Comparison of ENCODE assay signal across 22 cellular contexts in genomic region chr9:82369251-82369945, GRCh38.
"Had no signal": no experiment of that assay in that cellular context is flagged by ENCODE, and none has a peak within 500 bp of the region (broad histone marks: within the 10 kb centered on the region; RNA-seq: fewer than 3 reads in every experiment).

No MANE protein-coding gene starts in this region.

- H3K9me3 ChIP-seq: testis, tibial artery had no signal

- ATAC-seq: esophagus mucosa; foreskin keratinocyte; heart right ventricle; naive thymus-derived CD4-positive, alpha-beta T cell; sciatic nerve; stimulated activated effector memory CD8-positive, alpha-beta T cell treated with anti-CD3 and anti-CD28 coated beads, Interleukin-12 subunit alpha, Interleukin-12 subunit beta, amount 100 ng/mL, for 72 hours; stimulated activated naive CD8-positive, alpha-beta T cell treated with anti-CD3 and anti-CD28 coated beads, Interleukin-15, Interleukin-2, amounts not matched to agents 100 U/mL and 50 U/mL, for 24 hours had no signal

- H3K27me3 ChIP-seq: dorsolateral prefrontal cortex, foreskin keratinocyte, neural progenitor cell, testis, tibial artery had no signal

- H3K4me3 ChIP-seq: dorsolateral prefrontal cortex, heart right ventricle, neural progenitor cell, testis, tibial artery had no signal

- H3K36me3 ChIP-seq: heart right ventricle, neural progenitor cell, tibial artery had no signal

- DNase-seq: dorsolateral prefrontal cortex; effector CD4-positive, alpha-beta T cell; foreskin keratinocyte; glutamatergic neuron; heart right ventricle; hypothalamus; immature natural killer cell; islet precursor cell; kidney glomerular epithelial cell; mesenchymal stem cell; naive thymus-derived CD4-positive, alpha-beta T cell; stimulated activated CD4-positive, alpha-beta T cell treated with anti-CD3 and anti-CD28 coated beads, Interleukin-2, amount 100 ng/mL, for 24 hours; stimulated activated CD4-positive, alpha-beta T cell treated with anti-CD3 and anti-CD28 coated beads, Interleukin-4, amount 100 ng/mL, for 24 hours; stimulated activated naive CD8-positive, alpha-beta T cell treated with anti-CD3 and anti-CD28 coated beads, Interleukin-15, Interleukin-2, amounts not matched to agents 100 U/mL and 50 U/mL, for 24 hours; substantia nigra; testis; tibial artery had no signal

- H3K4me1 ChIP-seq: foreskin keratinocyte, heart right ventricle, parathyroid adenoma, testis, tibial artery had no signal

- H3K27ac ChIP-seq: dorsolateral prefrontal cortex, foreskin keratinocyte, heart right ventricle, neural progenitor cell, parathyroid adenoma, testis, tibial artery had no signal
